Comparison of ENCODE assay signal across 14 cellular contexts in genomic region chr2:239376351-239376750, GRCh38.
"Had no signal": no experiment of that assay in that cellular context is flagged by ENCODE, and none has a peak within 500 bp of the region (broad histone marks: within the 10 kb centered on the region; RNA-seq: fewer than 3 reads in every experiment).

No MANE protein-coding gene starts in this region.

- H3K27ac ChIP-seq: brain microvascular endothelial cell, left lung, transverse colon had no signal

- H3K9me3 Mint-ChIP-seq: central memory CD8-positive, alpha-beta T cell; nephron; T-helper 2 cell treated with Interferon-gamma antibody and Interleukin-4, amounts not matched to agents 5 μg/mL and 100 μg/mL, for 36 hours had no signal

- H3K36me3 ChIP-seq: brain microvascular endothelial cell, transverse colon had no signal

- H3K4me3 Mint-ChIP-seq: activated CD4-positive, alpha-beta T cell treated with anti-CD3 and anti-CD28 coated beads for 36 hours; central memory CD8-positive, alpha-beta T cell; nephron; T-helper 2 cell treated with Interferon-gamma antibody and Interleukin-4, amounts not matched to agents 5 μg/mL and 100 μg/mL, for 36 hours had no signal

- DNase-seq: activated CD4-positive, alpha-beta T cell treated with anti-CD3 and anti-CD28 coated beads for 36 hours; activated CD4-positive, alpha-beta T cell treated with anti-CD3 and anti-CD28 coated beads, Interleukin-2, amount 50 U/mL, for 48 hours; brain microvascular endothelial cell; cortex of kidney; erythroblast; foreskin melanocyte; nucleus accumbens; stimulated activated CD4-positive, alpha-beta T cell treated with anti-CD3 and anti-CD28 coated beads, Interleukin-2, amount 100 ng/mL, for 24 hours; stimulated activated naive CD4-positive, alpha-beta T cell treated with Interleukin-2 at 50 U/mL for 16 hours; transverse colon had no signal

- H3K4me3 ChIP-seq: left lung, transverse colon had no signal

- H3K27ac Mint-ChIP-seq: activated CD4-positive, alpha-beta T cell treated with anti-CD3 and anti-CD28 coated beads for 36 hours; nephron; T-helper 2 cell treated with Interferon-gamma antibody and Interleukin-4, amounts not matched to agents 5 μg/mL and 100 μg/mL, for 36 hours had no signal

- H3K27me3 ChIP-seq: brain microvascular endothelial cell, left lung, transverse colon had no signal

- H3K9me3 ChIP-seq: left lung, transverse colon had no signal

- H3K27me3 Mint-ChIP-seq: activated CD4-positive, alpha-beta T cell treated with anti-CD3 and anti-CD28 coated beads for 36 hours; central memory CD8-positive, alpha-beta T cell had no signal

- ATAC-seq: activated CD4-positive, alpha-beta T cell treated with anti-CD3 and anti-CD28 coated beads for 36 hours; left lung had no signal
